ENCODE assay signal across 15 cellular contexts in the genomic region with DNA sequence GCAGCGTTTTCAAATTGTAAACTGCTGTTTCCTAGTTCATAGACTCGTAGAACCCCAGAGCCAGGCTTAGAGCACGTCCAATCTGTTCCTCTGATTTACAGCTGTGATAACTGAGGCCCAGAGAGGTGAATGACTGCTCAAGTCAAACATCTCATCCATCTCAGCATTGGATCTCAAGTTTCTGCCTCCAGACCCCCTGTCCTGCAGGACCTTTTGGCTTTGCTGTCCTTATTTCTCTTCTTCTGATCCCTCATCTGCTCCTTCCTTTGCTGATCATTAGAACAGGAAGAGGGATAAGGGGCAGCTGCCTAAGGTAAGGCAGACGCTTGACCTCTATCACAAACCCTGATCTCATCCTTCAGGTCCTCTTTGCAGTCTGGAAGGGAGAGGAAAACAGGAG. TPM values are rescaled to one million over a fixed set of nuclear protein-coding genes. Genes with fewer than 3 reads are reported as not detected.
DNase-seq lines count a peak whose midpoint lies in the region; ATAC-seq and TF ChIP-seq lines count a peak whose summit lies in the region.
"Had no signal": no experiment of that assay in that cellular context is flagged by ENCODE, and none has a peak within 500 bp of the region (broad histone marks: within the 10 kb centered on the region; RNA-seq: fewer than 3 reads in every experiment).

No MANE protein-coding gene starts in this region.

- no peak overlapping the region for H4K8ac ChIP-seq in mesenchymal stem cell (ENCODE audit: low read length)

- peak overlapping the region; percentile 22 to 50 for H3K18ac ChIP-seq in mesenchymal stem cell (ENCODE audit: low read depth in 1 of 2, low read length in 2 of 2)

- POLR2A ChIA-PET in RWPE1 (lab: Yijun Ruan, JAX; ENCODE audit: low non-redundant PET) = no interaction called here

- no peak overlapping the region for H4K91ac ChIP-seq in mesenchymal stem cell (ENCODE audit: low read length)

- DNase-seq in GM23338 (ENCODE audit: low spot score) (no peak), mesenchymal stem cell (no peak), NCI-H1417 (lab: John Stamatoyannopoulos, UW) (no peak), RWPE1 (ENCODE audit: low spot score) (no peak), DMS 273 treated with DMSO at 0.1 percent for 48 hours (lab: John Stamatoyannopoulos, UW) (no peak)
- DNase-seq: CD8-positive, alpha-beta T cell; COR-L47; DND-41; GF-D8; H7 had no signal

- H3K4me3 Mint-ChIP-seq in GM23338 (no peak overlapping the region), brain (no peak overlapping the region)
- no peak overlapping the region for H3K4me3 Mint-ChIP-seq in stimulated activated memory B cell treated with anti-CD40 and anti-IgM and Interleukin-4, amounts not matched to agents 10 μg/mL and 1 μg/mL and 100 μg/mL, for 72 hours
- H3K4me3 Mint-ChIP-seq: CD8-positive, alpha-beta T cell had no signal

- H3K4me1 Mint-ChIP-seq in GM23338 (peaks cover 39% of the 10 kb centered on the region), brain (peaks cover 90% of the 10 kb centered on the region)
- peaks cover 31% of the 10 kb centered on the region for H3K4me1 Mint-ChIP-seq in stimulated activated memory B cell treated with anti-CD40 and anti-IgM and Interleukin-4, amounts not matched to agents 10 μg/mL and 1 μg/mL and 100 μg/mL, for 72 hours

- H2BK15ac ChIP-seq in mesenchymal stem cell (ENCODE audit: low read depth, poor library complexity, severe bottlenecking) = no peak overlapping the region

- H3K27ac Mint-ChIP-seq in GM23338 (no peak overlapping the region; the same call in 1 of the 2 replicates), brain (peak overlapping the region; percentile 6 to 93 (median 65))
- peak overlapping the region; percentile 42 for H3K27ac Mint-ChIP-seq in stimulated activated memory B cell treated with anti-CD40 and anti-IgM and Interleukin-4, amounts not matched to agents 10 μg/mL and 1 μg/mL and 100 μg/mL, for 72 hours
- H3K27ac Mint-ChIP-seq: CD8-positive, alpha-beta T cell had no signal

- no peaks in the 10 kb centered on the region for H3K9me2 ChIP-seq in GM23338 (ENCODE audit: insufficient read depth)

- H3K9me3 Mint-ChIP-seq in GM23338 (no peaks in the 10 kb centered on the region), brain (peaks cover 0 to 3% (median 0%) of the 10 kb centered on the region in 5 experiments)
- no peaks in the 10 kb centered on the region for H3K9me3 Mint-ChIP-seq in stimulated activated memory B cell treated with anti-CD40 and anti-IgM and Interleukin-4, amounts not matched to agents 10 μg/mL and 1 μg/mL and 100 μg/mL, for 72 hours
- H3K9me3 Mint-ChIP-seq: CD8-positive, alpha-beta T cell had no signal

- H3K79me1 ChIP-seq in mesenchymal stem cell (replicated peaks; ENCODE audit: low read length, poor library complexity, severe bottlenecking) = peaks cover 1% of the 10 kb centered on the region

- H3K27ac ChIP-seq in GM23338 (ENCODE audit: low read depth) = no peak overlapping the region
- no peak overlapping the region for H3K27ac ChIP-seq in mesenchymal stem cell (ENCODE audit: low read length, poor library complexity, severe bottlenecking)
- H3K27ac ChIP-seq in RWPE1 = no peak overlapping the region
- H3K27ac ChIP-seq: C4-2B had no signal

- H3K36me3 ChIP-seq in GM23338 (ENCODE audit: insufficient read depth) (no peaks in the 10 kb centered on the region), mesenchymal stem cell (ENCODE audit: control insufficient read depth in 1 of 2, insufficient read depth in 2 of 2, low read depth in 1 of 2, low read length in 2 of 2) (no peaks in the 10 kb centered on the region)
- H3K36me3 ChIP-seq: BE2C had no signal

- no peak overlapping the region for H3K23ac ChIP-seq in mesenchymal stem cell (ENCODE audit: low read length in 2 of 2)

- no peaks in the 10 kb centered on the region for H3K36me3 Mint-ChIP-seq in GM23338 (ENCODE audit: low read depth)
- H3K36me3 Mint-ChIP-seq in brain = no peaks in the 10 kb centered on the region
- no peaks in the 10 kb centered on the region for H3K36me3 Mint-ChIP-seq in stimulated activated memory B cell treated with anti-CD40 and anti-IgM and Interleukin-4, amounts not matched to agents 10 μg/mL and 1 μg/mL and 100 μg/mL, for 72 hours
- H3K36me3 Mint-ChIP-seq: CD8-positive, alpha-beta T cell had no signal

- no peak overlapping the region for H2BK5ac ChIP-seq in mesenchymal stem cell (ENCODE audit: low read depth, low read length, poor library complexity, severe bottlenecking)

- peaks cover 17% of the 10 kb centered on the region for H3K4me1 ChIP-seq in GM23338 (ENCODE audit: insufficient read depth)
- peaks cover 6% of the 10 kb centered on the region for H3K4me1 ChIP-seq in mesenchymal stem cell (ENCODE audit: control insufficient read depth, insufficient read depth, low read depth, low read length)

- no peak overlapping the region for H3K9ac ChIP-seq in mesenchymal stem cell (ENCODE audit: low read length)

- no peak for ATAC-seq in GM23338
- no peak for ATAC-seq in stimulated activated memory B cell treated with anti-CD40 and anti-IgM and Interleukin-4, amounts not matched to agents 10 μg/mL and 1 μg/mL and 100 μg/mL, for 72 hours
- ATAC-seq: CD8-positive, alpha-beta T cell; HepG2 had no signal

- 0 out of 2 replicates have a peak overlapping the region, but pooled peaks have one; percentile 4 for H2AFZ ChIP-seq in GM23338
- H2AFZ ChIP-seq in mesenchymal stem cell (ENCODE audit: low read depth, low read length) = no peak overlapping the region

- 0 out of 2 replicates have a peak, but pooled peaks cover 4% of the 10 kb centered on the region for H3F3A ChIP-seq in GM23338 (replicated peaks; ENCODE audit: low read depth)

- H3K4me2 ChIP-seq in GM23338 = no peak overlapping the region
- H3K4me2 ChIP-seq in mesenchymal stem cell (ENCODE audit: low read length, poor library complexity, severe bottlenecking) = no peak overlapping the region

- H3K14ac ChIP-seq in mesenchymal stem cell (ENCODE audit: low read length in 2 of 2) = no peak overlapping the region

- H3K79me2 ChIP-seq in GM23338 (replicated peaks; ENCODE audit: insufficient read depth) = no peaks in the 10 kb centered on the region

- no peak overlapping the region for H3K4me3 ChIP-seq in GM23338
- H3K4me3 ChIP-seq in mesenchymal stem cell (ENCODE audit: insufficient read depth in 1 of 2, low read depth in 1 of 2, low read length in 2 of 2) = no peak overlapping the region

- H2BK120ac ChIP-seq in mesenchymal stem cell (ENCODE audit: low read depth, low read length) = peak overlapping the region; percentile 54

- H3K4ac ChIP-seq in mesenchymal stem cell (ENCODE audit: low read depth in 1 of 2, low read length in 2 of 2) = no peak overlapping the region

- CTCF ChIA-PET in RWPE1 (lab: Yijun Ruan, JAX) = no interaction called here

- no peaks in the 10 kb centered on the region for H4K20me1 ChIP-seq in GM23338 (replicated peaks; ENCODE audit: insufficient read depth)

- peak overlapping the region; percentile 59 to 85 for H2BK12ac ChIP-seq in mesenchymal stem cell (ENCODE audit: low read length in 2 of 2)

- no peaks in the 10 kb centered on the region for H3K9me3 ChIP-seq in mesenchymal stem cell (ENCODE audit: control insufficient read depth, low read length)
- H3K9me3 ChIP-seq: BE2C had no signal

- H3K27me3 Mint-ChIP-seq in GM23338 (ENCODE audit: insufficient read depth, low read depth, poor library complexity) = no peaks in the 10 kb centered on the region
- no peaks in the 10 kb centered on the region for H3K27me3 Mint-ChIP-seq in brain
- H3K27me3 Mint-ChIP-seq in stimulated activated memory B cell treated with anti-CD40 and anti-IgM and Interleukin-4, amounts not matched to agents 10 μg/mL and 1 μg/mL and 100 μg/mL, for 72 hours = no peaks in the 10 kb centered on the region

- WGBS in mesenchymal stem cell = 44% methylated on average over 3 of the region's 4 CpGs

- H2AK5ac ChIP-seq in mesenchymal stem cell (ENCODE audit: low read length, severe bottlenecking) = peak overlapping the region; percentile 17

- no peaks in the 10 kb centered on the region for H3K27me3 ChIP-seq in GM23338 (ENCODE audit: insufficient read depth)
- no peaks in the 10 kb centered on the region for H3K27me3 ChIP-seq in mesenchymal stem cell (ENCODE audit: control insufficient read depth in 1 of 2, insufficient read depth in 1 of 2, low read length in 2 of 2)
- H3K27me3 ChIP-seq: BE2C had no signal

- TF ChIP-seq CTCF in GM23338 (conservative IDR thresholded peaks at IDR 0.05; ENCODE audit: low read depth in 2 of 2) (no peak), brain (conservative IDR thresholded peaks at IDR 0.05) (no peak), RWPE1 (conservative IDR thresholded peaks at IDR 0.05; ENCODE audit: low read depth) (no peak)

TF ChIP-seq in GM23338, 12 proteins besides CTCF, POLR2A, EP300 and RAD21 (continues in another document):
- TF ChIP-seq POLR2AphosphoS5 (IDR thresholded peaks at IDR 0.05; ENCODE audit: low read depth) = no peak
- no peak for TF ChIP-seq NANOG (IDR thresholded peaks at IDR 0.05; ENCODE audit: borderline replicate concordance)
- TF ChIP-seq EZH2 (IDR thresholded peaks at IDR 0.05; ENCODE audit: low read depth, unreplicated experiment) = no peak
- TF ChIP-seq, protein P1, sequence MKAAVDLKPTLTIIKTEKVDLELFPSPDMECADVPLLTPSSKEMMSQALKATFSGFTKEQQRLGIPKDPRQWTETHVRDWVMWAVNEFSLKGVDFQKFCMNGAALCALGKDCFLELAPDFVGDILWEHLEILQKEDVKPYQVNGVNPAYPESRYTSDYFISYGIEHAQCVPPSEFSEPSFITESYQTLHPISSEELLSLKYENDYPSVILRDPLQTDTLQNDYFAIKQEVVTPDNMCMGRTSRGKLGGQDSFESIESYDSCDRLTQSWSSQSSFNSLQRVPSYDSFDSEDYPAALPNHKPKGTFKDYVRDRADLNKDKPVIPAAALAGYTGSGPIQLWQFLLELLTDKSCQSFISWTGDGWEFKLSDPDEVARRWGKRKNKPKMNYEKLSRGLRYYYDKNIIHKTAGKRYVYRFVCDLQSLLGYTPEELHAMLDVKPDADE (IDR thresholded peaks at IDR 0.05) = no peak

RNA-seq across cellular contexts. Expression of a gene that starts 58.5 kb away (rescaled TPM):
- 94.4 and 104 TPM in 2 replicates for total RNA-seq in GM23338 (2014; rRNA removed; shearing (Covaris generic))
- polyA plus RNA-seq in GM23338 (2016; fragmentation: Nextera tagmentation; extraction: Ambion mirVana) (27.2 and 40.3 TPM in 2 replicates), brain (ENCODE audit: insufficient read depth, low read depth, low replicate concordance) (16.0 TPM)
- polyA plus RNA-seq in mesenchymal stem cell (2013, experiment 1 of 2) = 22.5 TPM
- 24.2 TPM for polyA plus RNA-seq in mesenchymal stem cell (2013, experiment 2 of 2)
